10 cellular contexts compared by ENCODE assay signal in the genomic region with DNA sequence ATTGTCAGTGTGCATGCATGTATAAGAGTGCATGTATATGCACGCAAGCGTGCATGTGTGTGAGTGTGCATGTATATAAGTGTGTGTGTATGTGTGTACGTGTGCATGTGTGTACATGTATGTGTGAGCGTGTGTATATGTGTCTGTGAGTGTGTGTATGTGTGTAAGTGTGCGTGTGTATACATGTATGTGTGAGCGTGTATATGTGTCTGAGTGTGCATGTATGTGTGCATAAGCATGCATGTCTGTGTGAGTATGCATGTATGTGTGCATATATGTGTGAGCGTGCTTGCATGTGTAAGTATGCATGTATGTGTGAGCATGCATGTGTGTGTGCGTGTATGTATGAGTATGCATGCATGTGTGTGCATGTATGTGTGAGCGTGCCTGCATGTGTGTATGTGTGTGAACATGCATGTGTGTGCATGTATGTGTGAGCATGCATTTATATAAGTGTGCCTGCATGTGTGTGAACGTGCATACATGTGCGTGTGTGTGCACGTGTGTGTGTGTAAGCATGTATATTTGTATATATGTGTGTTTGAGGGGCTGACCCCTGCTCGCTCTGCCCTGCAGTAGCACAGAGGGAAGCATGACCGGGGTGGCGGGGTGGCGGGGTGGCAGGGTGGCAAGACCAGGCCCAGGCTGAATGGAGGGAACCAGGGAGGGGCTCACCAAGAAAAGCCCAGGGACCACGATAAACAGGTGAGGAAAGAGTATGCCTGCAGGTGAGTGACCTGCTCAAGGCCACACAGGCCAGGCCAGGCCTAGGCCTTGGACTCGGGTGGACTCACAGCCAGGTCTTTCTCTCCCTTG. TPM values are rescaled to one million over a fixed set of nuclear protein-coding genes. Genes with fewer than 3 reads are reported as not detected.
DNase-seq lines count a peak whose midpoint lies in the region; ATAC-seq, FAIRE-seq and TF ChIP-seq lines count a peak whose summit lies in the region.
"Had no signal": no experiment of that assay in that cellular context is flagged by ENCODE, and none has a peak within 500 bp of the region (broad histone marks: within the 10 kb centered on the region; RNA-seq: fewer than 3 reads in every experiment).

No MANE protein-coding gene starts in this region.

- FAIRE-seq in keratinocyte (lab: Jason Lieb, UNC), result peak; percentile 56

- TF ChIP-seq POLR2A in heart left ventricle (IDR thresholded peaks at IDR 0.05), result no peak

- no peaks in the 10 kb centered on the region for H3K79me2 ChIP-seq in keratinocyte (ENCODE audit: control insufficient read depth, insufficient read depth, low read length)

- no peaks in the 10 kb centered on the region for H4K20me1 ChIP-seq in keratinocyte (ENCODE audit: control insufficient read depth, extremely low read depth, insufficient read depth, low read length)

- H3K4me1 Mint-ChIP-seq in activated B cell treated with CpG ODN at 0.5 μM for 24 hours, result peaks cover 74% of the 10 kb centered on the region

- H3K9me3 ChIP-seq in heart left ventricle (no peaks in the 10 kb centered on the region), keratinocyte (ENCODE audit: control insufficient read depth, low read depth, low read length) (no peaks in the 10 kb centered on the region), upper lobe of right lung (no peaks in the 10 kb centered on the region)

- no peaks in the 10 kb centered on the region for H3K27me3 ChIP-seq in heart left ventricle
- no peaks in the 10 kb centered on the region for H3K27me3 ChIP-seq in keratinocyte (ENCODE audit: control insufficient read depth, extremely low read depth, insufficient read depth, low read length)
- no peaks in the 10 kb centered on the region for H3K27me3 ChIP-seq in upper lobe of right lung

- POLR2A ChIA-PET in activated B cell treated with CpG ODN at 0.5 μM for 24 hours (lab: Charles Lee), result interaction anchor here (0.7 to 1.5 kb wide), 5 partner anchors 8 to 66 kb away, joined by 3 to 9 read pairs (median 3); no protein-coding TSS in a partner anchor

- peak overlapping the region; percentile 73 for H3K9ac ChIP-seq in keratinocyte (ENCODE audit: control insufficient read depth, extremely low read depth, insufficient read depth, low read length)

- H3K36me3 ChIP-seq in heart left ventricle (peaks cover 0 to 47% (median 0%) of the 10 kb centered on the region in 9 donors), keratinocyte (ENCODE audit: control insufficient read depth in 2 of 2, extremely low read depth in 1 of 2, insufficient read depth in 2 of 2, low read length in 2 of 2) (no peaks in the 10 kb centered on the region), upper lobe of right lung (no peaks in the 10 kb centered on the region)

- no peaks in the 10 kb centered on the region for H3K9me1 ChIP-seq in keratinocyte (ENCODE audit: control insufficient read depth, extremely low read depth, insufficient read depth, low read length)

- H3K9me3 Mint-ChIP-seq in activated B cell treated with CpG ODN at 0.5 μM for 24 hours, result no peaks in the 10 kb centered on the region

- H3K27ac ChIP-seq in heart left ventricle, result peak overlapping the region in 8 of 12 donors; percentile 18 to 93 (median 79)
- peak overlapping the region; percentile 88 for H3K27ac ChIP-seq in keratinocyte (ENCODE audit: control insufficient read depth, insufficient read depth, low read length)
- peak overlapping the region; percentile 77 for H3K27ac ChIP-seq in upper lobe of right lung

- TF ChIP-seq CTCF in heart left ventricle (IDR thresholded peaks at IDR 0.05) (no peak), activated B cell treated with CpG ODN at 0.5 μM for 24 hours (IDR thresholded peaks at IDR 0.05) (no peak), keratinocyte (optimal IDR thresholded peaks at IDR 0.05 in 1 of 3, IDR thresholded peaks at IDR 0.05 in 1 of 3, conservative IDR thresholded peaks at IDR 0.05 in 1 of 3; ENCODE audit: extremely low read depth in 1 of 3, insufficient read depth in 2 of 3, low read length in 3 of 3) (no peak), upper lobe of right lung (IDR thresholded peaks at IDR 0.05) (no peak)

- intact Hi-C loops in heart left ventricle (cut with DNase I) (no loop called here), Right ventricle myocardium superior (cut with DNase I) (no loop called here), activated B cell treated with CpG ODN at 0.5 μM for 24 hours (cut with micrococcal nuclease) (no loop called here), upper lobe of right lung (cut with DNase I) (no loop called here)

- ATAC-seq in heart left ventricle, result no peak
- no peak for ATAC-seq in Right ventricle myocardium superior (ENCODE audit: poor library complexity)
- ATAC-seq in activated B cell treated with CpG ODN at 0.5 μM for 24 hours (ENCODE audit: low read depth), result no peak
- ATAC-seq in upper lobe of right lung, result no peak
- ATAC-seq in HG02981 (IDR thresholded peaks at IDR 0.05; ENCODE audit: unreplicated experiment), result no peak

- H3K4me3 Mint-ChIP-seq in activated B cell treated with CpG ODN at 0.5 μM for 24 hours, result peak overlapping the region; percentile 74

- 87 to 94% (median 90%) methylated on average over 18 of the region's 18 CpGs for WGBS in heart left ventricle, 4 donors

- no peak overlapping the region for H2AFZ ChIP-seq in keratinocyte (ENCODE audit: control insufficient read depth, low read length)

- no peaks in the 10 kb centered on the region for H3K27me3 Mint-ChIP-seq in activated B cell treated with CpG ODN at 0.5 μM for 24 hours

- H3K36me3 Mint-ChIP-seq in activated B cell treated with CpG ODN at 0.5 μM for 24 hours (ENCODE audit: low read depth), result peaks cover 58% of the 10 kb centered on the region

- dilution Hi-C loops in keratinocyte (cut with MboI; ENCODE audit: extremely low pct_ligation_motif_present, low sequenced_read_pairs), result no loop called here

- CTCF ChIA-PET in activated B cell treated with CpG ODN at 0.5 μM for 24 hours (lab: Charles Lee), result interaction anchor here (1.0 to 2.7 kb wide), 4 partner anchors 9 to 48 kb away, joined by 4 to 9 read pairs (median 6); a partner anchor contains a TSS

- in situ Hi-C loops in ACHN (cut with HindIII; ENCODE audit: low pct_ligation_motif_present, low pct_unique_long_range_greater_than_20kb, low sequenced_read_pairs), result no loop called here

- peaks cover 0 to 100% (median 22%) of the 10 kb centered on the region in 12 donors for H3K4me1 ChIP-seq in heart left ventricle
- peaks cover 52% of the 10 kb centered on the region for H3K4me1 ChIP-seq in keratinocyte (ENCODE audit: control insufficient read depth, extremely low read depth, insufficient read depth, low read length)
- peaks cover 47% of the 10 kb centered on the region for H3K4me1 ChIP-seq in upper lobe of right lung

- H3K4me3 ChIP-seq in heart left ventricle (peak overlapping the region in 1 of 12 donors; percentile 23), keratinocyte (ENCODE audit: control insufficient read depth in 2 of 3, extremely low read depth in 1 of 3, insufficient read depth in 2 of 3, low read depth in 1 of 3, low read length in 3 of 3) (no peak overlapping the region), upper lobe of right lung (no peak overlapping the region)

- H3K4me2 ChIP-seq in keratinocyte (ENCODE audit: control insufficient read depth, extremely low read depth, insufficient read depth, low read depth, low read length), result no peak overlapping the region

- peak overlapping the region; percentile 96 for H3K27ac Mint-ChIP-seq in activated B cell treated with CpG ODN at 0.5 μM for 24 hours

- DNase-seq in heart left ventricle (peak in 1 of 5 donors; percentile 24), Right ventricle myocardium superior (no peak), activated B cell treated with CpG ODN at 0.5 μM for 24 hours (no peak), keratinocyte (ENCODE audit: low read depth, low spot score) (no peak), upper lobe of right lung (no peak), ACHN (no peak), NCI-H2081 (lab: John Stamatoyannopoulos, UW) (no peak)
- DNase-seq: mesendoderm, NCI-H2081 treated with DMSO at 0.1 percent for 48 hours had no signal

RNA-seq across cellular contexts. Expression of a gene that starts 26.3 kb away (rescaled TPM):
- total RNA-seq in heart left ventricle (10 to 100 TPM in 2 of 9 donors, 1 to 10 TPM in 7; 2.5 to 57.8 (median 4.4) TPM), Right ventricle myocardium superior (7.0 TPM), activated B cell treated with CpG ODN at 0.5 μM for 24 hours (37.2 and 40.3 TPM in 2 replicates), upper lobe of right lung (37.9 TPM)
- polyA plus RNA-seq in heart left ventricle (1 to 10 TPM; 2.4 to 2.5 TPM), keratinocyte (0.05 to 0.12 TPM (median 0.06 TPM) in 3 replicates)
- not detected for polyA plus RNA-seq in keratinocyte (2011; ENCODE audit: low read depth)
- 0.02 TPM in 1 of 2 replicates, not detected in the other for polyA plus RNA-seq in keratinocyte (2011; cell fraction: cytosol; rRNA removed)
- 0.09 TPM in 1 of 2 replicates, not detected in the other for polyA plus RNA-seq in keratinocyte (2011; cell fraction: nucleus; rRNA removed)
- not detected in 2 replicates for polyA plus RNA-seq in keratinocyte (2012; ENCODE audit: low replicate concordance)
- not detected in 3 replicates for polyA minus RNA-seq in keratinocyte
- not detected for polyA minus RNA-seq in keratinocyte (2011; cell fraction: cytosol; rRNA and poly(A)+ RNA removed)
- not detected in 2 replicates for polyA minus RNA-seq in keratinocyte (2011; cell fraction: nucleus; rRNA and poly(A)+ RNA removed)
